22 cellular contexts compared by ENCODE assay signal in the genomic region with DNA sequence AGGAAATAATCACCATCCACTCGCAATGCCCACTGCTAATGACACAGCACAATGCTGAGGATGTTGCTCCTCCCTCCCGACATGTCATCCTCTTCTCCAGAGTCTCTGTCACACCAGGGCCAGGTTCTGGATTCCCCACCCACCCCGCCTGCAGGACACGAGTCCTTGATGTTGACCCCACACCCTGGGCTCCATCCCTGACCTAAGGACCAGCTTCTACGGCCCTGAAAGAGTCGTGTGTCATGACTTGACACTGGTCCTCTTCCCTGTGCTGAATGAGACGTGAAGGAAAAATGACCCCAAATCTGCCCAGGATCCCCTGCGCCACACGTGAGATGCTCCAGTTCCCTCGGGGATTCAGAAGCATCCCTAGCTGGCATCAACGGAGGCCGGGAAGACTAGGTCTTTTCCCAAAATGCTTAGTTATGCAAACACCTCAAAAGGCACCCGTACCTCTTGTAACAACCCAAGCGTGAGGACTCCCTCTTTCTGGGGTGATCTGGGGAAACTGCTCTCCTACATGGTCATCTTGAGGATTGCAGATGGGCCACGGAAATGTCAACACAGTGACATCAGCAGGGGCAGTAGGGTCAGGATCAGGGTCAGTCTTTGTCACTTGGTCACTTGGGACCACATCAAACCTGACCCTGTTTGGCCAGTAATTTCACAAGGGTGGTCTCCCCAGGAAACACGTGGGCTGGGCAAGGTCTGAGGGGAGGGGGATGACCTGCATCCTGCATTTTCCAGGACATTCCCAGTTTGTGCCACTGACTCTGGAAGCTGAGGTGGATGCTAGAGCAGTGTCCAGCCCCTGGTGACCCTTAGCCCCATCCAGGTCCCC. TPM values are rescaled to one million over a fixed set of nuclear protein-coding genes. Genes with fewer than 3 reads are reported as not detected.
DNase-seq lines count a peak whose midpoint lies in the region; ATAC-seq, FAIRE-seq and TF ChIP-seq lines count a peak whose summit lies in the region.
"Had no signal": no experiment of that assay in that cellular context is flagged by ENCODE, and none has a peak within 500 bp of the region (broad histone marks: within the 10 kb centered on the region; RNA-seq: fewer than 3 reads in every experiment).

No MANE protein-coding gene starts in this region.

- peaks cover 30% of the 10 kb centered on the region for H3K4me1 Mint-ChIP-seq in T-helper 2 cell treated with Interferon-gamma antibody and Interleukin-4, amounts not matched to agents 5 μg/mL and 100 μg/mL, for 36 hours (ENCODE audit: low read depth)
- peaks cover 0 to 60% (median 15%) of the 10 kb centered on the region in 7 donors for H3K4me1 Mint-ChIP-seq in naive thymus-derived CD4-positive, alpha-beta T cell

- H3K27me3 Mint-ChIP-seq in T-helper 2 cell treated with Interferon-gamma antibody and Interleukin-4, amounts not matched to agents 5 μg/mL and 100 μg/mL, for 36 hours (ENCODE audit: low read depth): no peaks in the 10 kb centered on the region
- peaks cover 0 to 4% (median 0%) of the 10 kb centered on the region in 5 donors for H3K27me3 Mint-ChIP-seq in naive thymus-derived CD4-positive, alpha-beta T cell
- H3K27me3 Mint-ChIP-seq: CD4-positive, CD25-positive, alpha-beta regulatory T cell had no signal

- no peaks in the 10 kb centered on the region for H4K20me1 ChIP-seq in OCI-LY1 (ENCODE audit: insufficient read depth, low read length)

- TF ChIP-seq CTCF in OCI-LY1 (IDR thresholded peaks at IDR 0.05; ENCODE audit: low read length): no peak

- no peaks in the 10 kb centered on the region for H3K9me3 ChIP-seq in OCI-LY1 (ENCODE audit: low read length)
- no peaks in the 10 kb centered on the region for H3K9me3 ChIP-seq in naive thymus-derived CD4-positive, alpha-beta T cell (ENCODE audit: control insufficient read depth in 2 of 3, low read length in 3 of 3)
- H3K9me3 ChIP-seq: A549, thyroid gland had no signal

- no peaks in the 10 kb centered on the region for H3K27me3 ChIP-seq in OCI-LY1 (ENCODE audit: insufficient read depth, low read length)
- H3K27me3 ChIP-seq in naive thymus-derived CD4-positive, alpha-beta T cell (ENCODE audit: control insufficient read depth in 2 of 2, insufficient read depth in 2 of 2, low read length in 2 of 2): no peaks in the 10 kb centered on the region
- H3K27me3 ChIP-seq: thyroid gland had no signal

- intact Hi-C loops in naive thymus-derived CD4-positive, alpha-beta T cell (cut with micrococcal nuclease): no loop called here

- H3K9me2 ChIP-seq in OCI-LY1 (ENCODE audit: low read depth, low read length): no peaks in the 10 kb centered on the region

- DNase-seq in T-helper 2 cell treated with Interferon-gamma antibody and Interleukin-4, amounts not matched to agents 5 μg/mL and 100 μg/mL, for 36 hours (ENCODE audit: low spot score): no peak
- DNase-seq in T-helper 2 cell: no peak
- DNase-seq in GM12892 (ENCODE audit: insufficient read length): no peak
- DNase-seq in naive thymus-derived CD4-positive, alpha-beta T cell: no peak
- DNase-seq in NCI-H2029 (lab: John Stamatoyannopoulos, UW): no peak
- no peak for DNase-seq in occipital lobe (lab: John Stamatoyannopoulos, UW)
- DNase-seq in KG1 (lab: John Stamatoyannopoulos, UW): no peak
- DNase-seq: NCI-H146; NCI-H82; retina; stimulated activated CD4-positive, alpha-beta T cell treated with anti-CD3 and anti-CD28 coated beads, Interleukin-12 subunit alpha, Interleukin-12 subunit beta, amount 100 ng/mL, for 4 hours; thyroid gland had no signal

- no peak overlapping the region for H3K4me3 ChIP-seq in OCI-LY1 (ENCODE audit: low read depth, low read length, poor library complexity, severe bottlenecking)
- H3K4me3 ChIP-seq in naive thymus-derived CD4-positive, alpha-beta T cell (ENCODE audit: low read length): no peak overlapping the region
- H3K4me3 ChIP-seq: A549, thyroid gland had no signal

- FAIRE-seq in GM12892 (lab: Jason Lieb, UNC): peak; percentile 70
- FAIRE-seq: A549, frontal cortex had no signal

- H3K36me3 Mint-ChIP-seq in T-helper 2 cell treated with Interferon-gamma antibody and Interleukin-4, amounts not matched to agents 5 μg/mL and 100 μg/mL, for 36 hours (ENCODE audit: low read depth): no peaks in the 10 kb centered on the region
- no peaks in the 10 kb centered on the region for H3K36me3 Mint-ChIP-seq in naive thymus-derived CD4-positive, alpha-beta T cell
- H3K36me3 Mint-ChIP-seq: CD4-positive, CD25-positive, alpha-beta regulatory T cell; mesothelial cell of epicardium had no signal

- peak overlapping the region; percentile 99 for H3K27ac ChIP-seq in OCI-LY1 (ENCODE audit: low read depth, low read length, poor library complexity, severe bottlenecking)
- H3K27ac ChIP-seq in naive thymus-derived CD4-positive, alpha-beta T cell (ENCODE audit: low read depth, low read length): no peak overlapping the region
- H3K27ac ChIP-seq: A549, epithelial cell of prostate, RWPE1, thyroid gland, VCaP had no signal

- no peak overlapping the region for H3K4me3 Mint-ChIP-seq in T-helper 2 cell treated with Interferon-gamma antibody and Interleukin-4, amounts not matched to agents 5 μg/mL and 100 μg/mL, for 36 hours
- H3K4me3 Mint-ChIP-seq in naive thymus-derived CD4-positive, alpha-beta T cell: no peak overlapping the region
- H3K4me3 Mint-ChIP-seq: mesothelial cell of epicardium had no signal

- POLR2A ChIA-PET in naive thymus-derived CD4-positive, alpha-beta T cell (lab: Charles Lee): no interaction called here

- H3K79me2 ChIP-seq in OCI-LY1 (ENCODE audit: insufficient read depth, low read length): no peaks in the 10 kb centered on the region

- H3K9me3 Mint-ChIP-seq in T-helper 2 cell treated with Interferon-gamma antibody and Interleukin-4, amounts not matched to agents 5 μg/mL and 100 μg/mL, for 36 hours: no peaks in the 10 kb centered on the region
- no peaks in the 10 kb centered on the region for H3K9me3 Mint-ChIP-seq in naive thymus-derived CD4-positive, alpha-beta T cell
- H3K9me3 Mint-ChIP-seq: CD4-positive, CD25-positive, alpha-beta regulatory T cell; mesothelial cell of epicardium had no signal

- H3K27ac Mint-ChIP-seq in T-helper 2 cell treated with Interferon-gamma antibody and Interleukin-4, amounts not matched to agents 5 μg/mL and 100 μg/mL, for 36 hours: peak overlapping the region; percentile 88
- peak overlapping the region in 1 of 9 donors; percentile 77 for H3K27ac Mint-ChIP-seq in naive thymus-derived CD4-positive, alpha-beta T cell

- peak; percentile 31 for ATAC-seq in naive thymus-derived CD4-positive, alpha-beta T cell

- CTCF ChIA-PET in naive thymus-derived CD4-positive, alpha-beta T cell (lab: Charles Lee): no interaction called here

- H3K4me1 ChIP-seq in OCI-LY1 (ENCODE audit: insufficient read depth, low read length, severe bottlenecking): peaks cover 99% of the 10 kb centered on the region
- peaks cover 5 to 6% of the 10 kb centered on the region in 2 donors for H3K4me1 ChIP-seq in naive thymus-derived CD4-positive, alpha-beta T cell (ENCODE audit: control insufficient read depth in 2 of 2, insufficient read depth in 2 of 2, low read length in 2 of 2)
- H3K4me1 ChIP-seq: A549, thyroid gland had no signal

- peak overlapping the region; percentile 83 for H3K9ac ChIP-seq in OCI-LY1 (ENCODE audit: low read length)

- no peaks in the 10 kb centered on the region for H3K36me3 ChIP-seq in OCI-LY1 (ENCODE audit: insufficient read depth, low read length)
- no peaks in the 10 kb centered on the region for H3K36me3 ChIP-seq in naive thymus-derived CD4-positive, alpha-beta T cell (ENCODE audit: control insufficient read depth in 2 of 3, insufficient read depth in 3 of 3, low read length in 3 of 3)
- H3K36me3 ChIP-seq: thyroid gland had no signal

- TF ChIP-seq POLR2A in GM12892 (IDR thresholded peaks at IDR 0.05; ENCODE audit: low read depth, low read length): no peak

- peak overlapping the region; percentile 52 for H3K4me2 ChIP-seq in OCI-LY1 (ENCODE audit: low read length)
- H3K4me2 ChIP-seq: A549 had no signal

- peaks cover 12% of the 10 kb centered on the region; the same call in 1 of the 2 replicates for H3F3A ChIP-seq in OCI-LY1 (ENCODE audit: insufficient read depth, low read length)

- no peak overlapping the region for H2AFZ ChIP-seq in OCI-LY1 (ENCODE audit: low read length)

RNA-seq across cellular contexts. Expression of a gene that starts 42.0 kb away (rescaled TPM):
- 20.3 TPM for polyA plus RNA-seq in GM12892 (2012; ENCODE audit: missing spikeins)
- total RNA-seq in naive thymus-derived CD4-positive, alpha-beta T cell: 10 to 100 TPM in 2 of 5 experiments, not detected in 3; 12.3 to 16.0 TPM
- under 1 TPM in 1 of 2 donors, not detected in 1; 0.53 TPM for polyA plus RNA-seq in naive thymus-derived CD4-positive, alpha-beta T cell
- not detected for total RNA-seq in occipital lobe
- total RNA-seq: activated CD8-positive, alpha-beta memory T cell treated with anti-CD3 and anti-CD28 coated beads for 36 hours; dermis microvascular lymphatic vessel endothelial cell; frontal cortex; mesothelial cell of epicardium had no signal
- polyA plus RNA-seq: A549 had no signal
